Comparison of ENCODE assay signal across 1 cellular context in the genomic region with DNA sequence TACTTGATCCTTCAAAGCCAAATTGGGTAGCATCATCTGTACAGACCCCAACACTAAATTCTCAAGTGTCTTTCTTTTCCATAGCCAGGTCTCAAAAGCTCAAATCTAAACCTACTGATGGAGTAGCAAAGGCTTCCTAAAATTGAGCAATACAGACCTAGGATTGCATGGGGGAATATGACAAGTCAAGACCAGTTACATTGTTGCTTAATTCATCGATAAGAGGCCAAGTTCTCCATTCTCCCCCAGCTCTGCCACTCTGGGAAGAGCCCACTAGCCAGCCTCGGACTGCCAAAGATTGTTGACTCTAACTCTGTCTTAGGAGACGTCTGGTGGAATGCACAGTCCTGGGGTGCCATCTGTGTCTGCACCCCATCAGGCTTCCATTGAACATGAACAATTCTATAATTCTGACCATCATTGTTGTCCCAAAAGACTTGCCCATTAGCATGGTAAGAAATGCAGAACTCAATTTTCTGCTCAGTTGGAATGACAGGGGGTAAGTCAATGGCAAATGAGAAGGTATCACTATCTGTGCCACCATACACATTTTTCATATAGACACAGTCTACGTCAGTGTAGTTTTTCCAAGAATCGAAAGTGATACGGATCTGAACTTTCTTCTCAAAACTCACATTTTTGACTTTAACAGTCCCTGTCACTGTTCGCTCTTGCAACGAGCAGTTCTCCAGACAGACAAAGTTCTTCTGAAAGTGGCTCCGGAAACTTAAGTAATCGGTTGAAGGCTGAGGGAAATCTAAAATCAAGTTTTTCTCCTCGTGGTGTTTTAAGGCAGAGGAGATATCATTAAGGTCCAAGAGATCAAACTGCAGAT.
TF ChIP-seq lines count a peak whose summit lies in the region.

No MANE protein-coding gene starts in this region.

TF ChIP-seq in K562, 482 proteins besides CTCF, POLR2A, EP300 and RAD21 (continues in another document):
- TF ChIP-seq, protein P1, sequence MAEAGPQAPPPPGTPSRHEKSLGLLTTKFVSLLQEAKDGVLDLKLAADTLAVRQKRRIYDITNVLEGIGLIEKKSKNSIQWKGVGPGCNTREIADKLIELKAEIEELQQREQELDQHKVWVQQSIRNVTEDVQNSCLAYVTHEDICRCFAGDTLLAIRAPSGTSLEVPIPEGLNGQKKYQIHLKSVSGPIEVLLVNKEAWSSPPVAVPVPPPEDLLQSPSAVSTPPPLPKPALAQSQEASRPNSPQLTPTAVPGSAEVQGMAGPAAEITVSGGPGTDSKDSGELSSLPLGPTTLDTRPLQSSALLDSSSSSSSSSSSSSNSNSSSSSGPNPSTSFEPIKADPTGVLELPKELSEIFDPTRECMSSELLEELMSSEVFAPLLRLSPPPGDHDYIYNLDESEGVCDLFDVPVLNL (CRISPR knock-in tag; IDR thresholded peaks at IDR 0.05; ENCODE audit: low read depth), result no peak
- TF ChIP-seq TSC22D4 (tag; IDR thresholded peaks at IDR 0.05) (no peak), FOXA3 (CRISPR knock-in tag; conservative IDR thresholded peaks at IDR 0.05 in 1 of 2, IDR thresholded peaks at IDR 0.05 in 1 of 2) (0 out of 4 replicates have a peak, but pooled peaks of 1 of the 2 experiments have one; percentile 37), SOX6 (IDR thresholded peaks at IDR 0.05) (0 out of 2 replicates have a peak, but pooled peaks have one; percentile 7), CBFB (CRISPR knock-in tag; IDR thresholded peaks at IDR 0.05) (no peak), XRCC3 (IDR thresholded peaks at IDR 0.05) (no peak), IRF2 (CRISPR knock-in tag; IDR thresholded peaks at IDR 0.05) (no peak), POLR2B (IDR thresholded peaks at IDR 0.05; ENCODE audit: low read depth, partially characterized antibody) (peak; percentile 25), RBM15 (IDR thresholded peaks at IDR 0.05; ENCODE audit: insufficient read depth, low read length) (no peak), TEAD4 (IDR thresholded peaks at IDR 0.05; ENCODE audit: low read length) (0 out of 2 replicates have a peak, but pooled peaks have one; percentile 30), TEAD4 (CRISPR knock-in tag; IDR thresholded peaks at IDR 0.05; ENCODE audit: borderline replicate concordance) (no peak), GABPA (tag; conservative IDR thresholded peaks at IDR 0.05; ENCODE audit: low read depth) (peak; percentile 25; the same call in 1 of the 2 replicates), ZNF140 (CRISPR knock-in tag; IDR thresholded peaks at IDR 0.05) (no peak), TBP (optimal IDR thresholded peaks at IDR 0.05; ENCODE audit: low read depth, low read length) (peak; percentile 40), SAFB2 (IDR thresholded peaks at IDR 0.05; ENCODE audit: borderline replicate concordance, low read depth, low read length, severe bottlenecking) (no peak), DDX20 (tag; IDR thresholded peaks at IDR 0.05; ENCODE audit: low read depth) (no peak), TAF15 (IDR thresholded peaks at IDR 0.05; ENCODE audit: low read depth, low read length) (no peak), ZNF408 (CRISPR knock-in tag; IDR thresholded peaks at IDR 0.05; ENCODE audit: low read depth) (no peak), ZNF23 (CRISPR knock-in tag; IDR thresholded peaks at IDR 0.05) (no peak), U2AF2 (optimal IDR thresholded peaks at IDR 0.05; ENCODE audit: low read depth, low read length) (no peak), NCOA2 (IDR thresholded peaks at IDR 0.05; ENCODE audit: partially characterized antibody in 2 of 2) (no peak), MEIS2 (IDR thresholded peaks at IDR 0.05; ENCODE audit: partially characterized antibody) (peak; percentile 82), RBFOX2 (IDR thresholded peaks at IDR 0.05; ENCODE audit: low read depth, low read length) (0 out of 2 replicates have a peak, but pooled peaks have one; percentile 32), NEUROD1 (IDR thresholded peaks at IDR 0.05; ENCODE audit: borderline replicate concordance, low read depth, low read length, partially characterized antibody) (no peak), FOXK2 (conservative IDR thresholded peaks at IDR 0.05 in 1 of 2, IDR thresholded peaks at IDR 0.05 in 1 of 2; ENCODE audit: low read depth in 2 of 2) (no peak), CEBPG (CRISPR knock-in tag; IDR thresholded peaks at IDR 0.05) (peak; percentile 94), CEBPG (tag; conservative IDR thresholded peaks at IDR 0.05 in 1 of 2, IDR thresholded peaks at IDR 0.05 in 1 of 2) (peak; percentile 98), CEBPB (tag; IDR thresholded peaks at IDR 0.05) (peak; percentile 96), ILF3 (IDR thresholded peaks at IDR 0.05; ENCODE audit: borderline replicate concordance) (no peak), FUS (optimal IDR thresholded peaks at IDR 0.05; ENCODE audit: low read depth, low read length) (no peak), DNMT1 (IDR thresholded peaks at IDR 0.05) (no peak), ZNF561 (CRISPR knock-in tag; conservative IDR thresholded peaks at IDR 0.05) (no peak), KLF6 (CRISPR knock-in tag; IDR thresholded peaks at IDR 0.05; ENCODE audit: borderline replicate concordance) (peak; percentile 34; the same call in 1 of the 2 replicates), SNIP1 (IDR thresholded peaks at IDR 0.05; ENCODE audit: low read depth) (no peak), JUNB (CRISPR knock-in tag; conservative IDR thresholded peaks at IDR 0.05) (no peak), KLF10 (CRISPR knock-in tag; IDR thresholded peaks at IDR 0.05) (no peak), MAZ (CRISPR knock-in tag; conservative IDR thresholded peaks at IDR 0.05 in 1 of 2, IDR thresholded peaks at IDR 0.05 in 1 of 2) (peak in 1 of 2 experiments; percentile 27; a peak in 1 of 4 replicates), NRF1 (conservative IDR thresholded peaks at IDR 0.05 in 1 of 2, IDR thresholded peaks at IDR 0.05 in 1 of 2) (no peak), PPARD (CRISPR knock-in tag; IDR thresholded peaks at IDR 0.05) (no peak), HDAC6 (IDR thresholded peaks at IDR 0.05; ENCODE audit: low read depth, low read length) (no peak), MBD2 (IDR thresholded peaks at IDR 0.05; ENCODE audit: borderline replicate concordance, low read depth) (no peak), SP2 (IDR thresholded peaks at IDR 0.05; ENCODE audit: extremely low read depth, low read depth, low read length, poor library complexity, severe bottlenecking) (no peak), PML (IDR thresholded peaks at IDR 0.05; ENCODE audit: low read length) (no peak), RCOR1 (IDR thresholded peaks at IDR 0.05; ENCODE audit: borderline replicate concordance in 1 of 2, low read depth in 2 of 2, low read length in 2 of 2) (no peak), FOXA1 (IDR thresholded peaks at IDR 0.05; ENCODE audit: borderline replicate concordance) (no peak), PURB (CRISPR knock-in tag; IDR thresholded peaks at IDR 0.05; ENCODE audit: low read depth) (no peak), NFATC3 (IDR thresholded peaks at IDR 0.05) (no peak), ZNF197 (CRISPR knock-in tag; IDR thresholded peaks at IDR 0.05; ENCODE audit: low read depth) (peak; percentile 22; the same call in 1 of the 2 replicates), HMG20B (CRISPR knock-in tag; IDR thresholded peaks at IDR 0.05) (no peak), PHF8 (IDR thresholded peaks at IDR 0.05; ENCODE audit: borderline replicate concordance, low read length) (peak; percentile 22; the same call in 1 of the 2 replicates), GTF2A2 (tag; IDR thresholded peaks at IDR 0.05) (no peak), ZNF644 (tag; IDR thresholded peaks at IDR 0.05; ENCODE audit: low read depth) (0 out of 2 replicates have a peak, but pooled peaks have one; percentile 25)
- TF ChIP-seq, protein P2, sequence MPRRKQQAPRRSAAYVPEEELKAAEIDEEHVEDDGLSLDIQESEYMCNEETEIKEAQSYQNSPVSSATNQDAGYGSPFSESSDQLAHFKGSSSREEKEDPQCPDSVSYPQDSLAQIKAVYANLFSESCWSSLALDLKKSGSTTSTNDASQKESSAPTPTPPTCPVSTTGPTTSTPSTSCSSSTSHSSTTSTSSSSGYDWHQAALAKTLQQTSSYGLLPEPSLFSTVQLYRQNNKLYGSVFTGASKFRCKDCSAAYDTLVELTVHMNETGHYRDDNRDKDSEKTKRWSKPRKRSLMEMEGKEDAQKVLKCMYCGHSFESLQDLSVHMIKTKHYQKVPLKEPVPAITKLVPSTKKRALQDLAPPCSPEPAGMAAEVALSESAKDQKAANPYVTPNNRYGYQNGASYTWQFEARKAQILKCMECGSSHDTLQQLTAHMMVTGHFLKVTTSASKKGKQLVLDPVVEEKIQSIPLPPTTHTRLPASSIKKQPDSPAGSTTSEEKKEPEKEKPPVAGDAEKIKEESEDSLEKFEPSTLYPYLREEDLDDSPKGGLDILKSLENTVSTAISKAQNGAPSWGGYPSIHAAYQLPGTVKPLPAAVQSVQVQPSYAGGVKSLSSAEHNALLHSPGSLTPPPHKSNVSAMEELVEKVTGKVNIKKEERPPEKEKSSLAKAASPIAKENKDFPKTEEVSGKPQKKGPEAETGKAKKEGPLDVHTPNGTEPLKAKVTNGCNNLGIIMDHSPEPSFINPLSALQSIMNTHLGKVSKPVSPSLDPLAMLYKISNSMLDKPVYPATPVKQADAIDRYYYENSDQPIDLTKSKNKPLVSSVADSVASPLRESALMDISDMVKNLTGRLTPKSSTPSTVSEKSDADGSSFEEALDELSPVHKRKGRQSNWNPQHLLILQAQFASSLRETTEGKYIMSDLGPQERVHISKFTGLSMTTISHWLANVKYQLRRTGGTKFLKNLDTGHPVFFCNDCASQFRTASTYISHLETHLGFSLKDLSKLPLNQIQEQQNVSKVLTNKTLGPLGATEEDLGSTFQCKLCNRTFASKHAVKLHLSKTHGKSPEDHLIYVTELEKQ (CRISPR knock-in tag; IDR thresholded peaks at IDR 0.05), result no peak
- TF ChIP-seq, protein P3, sequence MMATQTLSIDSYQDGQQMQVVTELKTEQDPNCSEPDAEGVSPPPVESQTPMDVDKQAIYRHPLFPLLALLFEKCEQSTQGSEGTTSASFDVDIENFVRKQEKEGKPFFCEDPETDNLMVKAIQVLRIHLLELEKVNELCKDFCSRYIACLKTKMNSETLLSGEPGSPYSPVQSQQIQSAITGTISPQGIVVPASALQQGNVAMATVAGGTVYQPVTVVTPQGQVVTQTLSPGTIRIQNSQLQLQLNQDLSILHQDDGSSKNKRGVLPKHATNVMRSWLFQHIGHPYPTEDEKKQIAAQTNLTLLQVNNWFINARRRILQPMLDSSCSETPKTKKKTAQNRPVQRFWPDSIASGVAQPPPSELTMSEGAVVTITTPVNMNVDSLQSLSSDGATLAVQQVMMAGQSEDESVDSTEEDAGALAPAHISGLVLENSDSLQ (IDR thresholded peaks at IDR 0.05), result peak; percentile 63
- TF ChIP-seq, protein P4, sequence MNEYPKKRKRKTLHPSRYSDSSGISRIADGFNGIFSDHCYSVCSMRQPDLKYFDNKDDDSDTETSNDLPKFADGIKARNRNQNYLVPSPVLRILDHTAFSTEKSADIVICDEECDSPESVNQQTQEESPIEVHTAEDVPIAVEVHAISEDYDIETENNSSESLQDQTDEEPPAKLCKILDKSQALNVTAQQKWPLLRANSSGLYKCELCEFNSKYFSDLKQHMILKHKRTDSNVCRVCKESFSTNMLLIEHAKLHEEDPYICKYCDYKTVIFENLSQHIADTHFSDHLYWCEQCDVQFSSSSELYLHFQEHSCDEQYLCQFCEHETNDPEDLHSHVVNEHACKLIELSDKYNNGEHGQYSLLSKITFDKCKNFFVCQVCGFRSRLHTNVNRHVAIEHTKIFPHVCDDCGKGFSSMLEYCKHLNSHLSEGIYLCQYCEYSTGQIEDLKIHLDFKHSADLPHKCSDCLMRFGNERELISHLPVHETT (CRISPR knock-in tag; conservative IDR thresholded peaks at IDR 0.05 in 1 of 2, IDR thresholded peaks at IDR 0.05 in 1 of 2), result peak in 1 of 2 experiments; percentile 43; a peak in 2 of 4 replicates
- TF ChIP-seq, protein P5, sequence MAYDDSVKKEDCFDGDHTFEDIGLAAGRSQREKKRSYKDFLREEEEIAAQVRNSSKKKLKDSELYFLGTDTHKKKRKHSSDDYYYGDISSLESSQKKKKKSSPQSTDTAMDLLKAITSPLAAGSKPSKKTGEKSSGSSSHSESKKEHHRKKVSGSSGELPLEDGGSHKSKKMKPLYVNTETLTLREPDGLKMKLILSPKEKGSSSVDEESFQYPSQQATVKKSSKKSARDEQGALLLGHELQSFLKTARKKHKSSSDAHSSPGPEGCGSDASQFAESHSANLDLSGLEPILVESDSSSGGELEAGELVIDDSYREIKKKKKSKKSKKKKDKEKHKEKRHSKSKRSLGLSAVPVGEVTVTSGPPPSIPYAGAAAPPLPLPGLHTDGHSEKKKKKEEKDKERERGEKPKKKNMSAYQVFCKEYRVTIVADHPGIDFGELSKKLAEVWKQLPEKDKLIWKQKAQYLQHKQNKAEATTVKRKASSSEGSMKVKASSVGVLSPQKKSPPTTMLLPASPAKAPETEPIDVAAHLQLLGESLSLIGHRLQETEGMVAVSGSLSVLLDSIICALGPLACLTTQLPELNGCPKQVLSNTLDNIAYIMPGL (CRISPR knock-in tag; IDR thresholded peaks at IDR 0.05), result no peak
- TF ChIP-seq, protein P6, sequence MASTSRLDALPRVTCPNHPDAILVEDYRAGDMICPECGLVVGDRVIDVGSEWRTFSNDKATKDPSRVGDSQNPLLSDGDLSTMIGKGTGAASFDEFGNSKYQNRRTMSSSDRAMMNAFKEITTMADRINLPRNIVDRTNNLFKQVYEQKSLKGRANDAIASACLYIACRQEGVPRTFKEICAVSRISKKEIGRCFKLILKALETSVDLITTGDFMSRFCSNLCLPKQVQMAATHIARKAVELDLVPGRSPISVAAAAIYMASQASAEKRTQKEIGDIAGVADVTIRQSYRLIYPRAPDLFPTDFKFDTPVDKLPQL (IDR thresholded peaks at IDR 0.05; ENCODE audit: extremely low read depth, insufficient read length), result no peak
- TF ChIP-seq, protein P7, sequence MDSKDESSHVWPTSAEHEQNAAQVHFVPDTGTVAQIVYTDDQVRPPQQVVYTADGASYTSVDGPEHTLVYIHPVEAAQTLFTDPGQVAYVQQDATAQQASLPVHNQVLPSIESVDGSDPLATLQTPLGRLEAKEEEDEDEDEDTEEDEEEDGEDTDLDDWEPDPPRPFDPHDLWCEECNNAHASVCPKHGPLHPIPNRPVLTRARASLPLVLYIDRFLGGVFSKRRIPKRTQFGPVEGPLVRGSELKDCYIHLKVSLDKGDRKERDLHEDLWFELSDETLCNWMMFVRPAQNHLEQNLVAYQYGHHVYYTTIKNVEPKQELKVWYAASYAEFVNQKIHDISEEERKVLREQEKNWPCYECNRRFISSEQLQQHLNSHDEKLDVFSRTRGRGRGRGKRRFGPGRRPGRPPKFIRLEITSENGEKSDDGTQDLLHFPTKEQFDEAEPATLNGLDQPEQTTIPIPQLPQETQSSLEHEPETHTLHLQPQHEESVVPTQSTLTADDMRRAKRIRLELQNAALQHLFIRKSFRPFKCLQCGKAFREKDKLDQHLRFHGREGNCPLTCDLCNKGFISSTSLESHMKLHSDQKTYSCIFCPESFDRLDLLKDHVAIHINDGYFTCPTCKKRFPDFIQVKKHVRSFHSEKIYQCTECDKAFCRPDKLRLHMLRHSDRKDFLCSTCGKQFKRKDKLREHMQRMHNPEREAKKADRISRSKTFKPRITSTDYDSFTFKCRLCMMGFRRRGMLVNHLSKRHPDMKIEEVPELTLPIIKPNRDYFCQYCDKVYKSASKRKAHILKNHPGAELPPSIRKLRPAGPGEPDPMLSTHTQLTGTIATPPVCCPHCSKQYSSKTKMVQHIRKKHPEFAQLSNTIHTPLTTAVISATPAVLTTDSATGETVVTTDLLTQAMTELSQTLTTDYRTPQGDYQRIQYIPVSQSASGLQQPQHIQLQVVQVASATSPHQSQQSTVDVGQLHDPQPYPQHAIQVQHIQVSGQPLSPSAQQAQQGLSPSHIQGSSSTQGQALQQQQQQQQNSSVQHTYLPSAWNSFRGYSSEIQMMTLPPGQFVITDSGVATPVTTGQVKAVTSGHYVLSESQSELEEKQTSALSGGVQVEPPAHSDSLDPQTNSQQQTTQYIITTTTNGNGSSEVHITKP (IDR thresholded peaks at IDR 0.05; ENCODE audit: partially characterized antibody), result no peak
